Comparison of ENCODE assay signal across 13 cellular contexts in genomic region chr5:150147580-150148407, GRCh38. TPM values are rescaled to one million over a fixed set of nuclear protein-coding genes. Genes with fewer than 3 reads are reported as not detected.
A peak's percentile ranks its signal among the peaks of the same experiment; 100 is the strongest.
DNase-seq lines count a peak whose midpoint lies in the region; ATAC-seq and TF ChIP-seq lines count a peak whose summit lies in the region.
"Had no signal": no experiment of that assay in that cellular context is flagged by ENCODE, and none has a peak within 500 bp of the region (broad histone marks: within the 10 kb centered on the region; RNA-seq: fewer than 3 reads in every experiment).

No MANE protein-coding gene starts in this region.

- TF ChIP-seq CTCF in activated CD8-positive, alpha-beta T cell treated with anti-CD3 and anti-CD28 coated beads for 36 hours (IDR thresholded peaks at IDR 0.05): no peak
- TF ChIP-seq CTCF in neural progenitor cell (IDR thresholded peaks at IDR 0.05) (no peak), tibial nerve (IDR thresholded peaks at IDR 0.05) (no peak)

- no peak overlapping the region for H3K9ac ChIP-seq in neural progenitor cell

- TF ChIP-seq POLR2A in tibial nerve (IDR thresholded peaks at IDR 0.05): no peak

- WGBS in esophagus, 2 donors: 75 to 80% methylated on average over 15 of the region's 15 CpGs
- WGBS in tibial nerve, 2 donors: 48 to 53% methylated on average over 15 of the region's 15 CpGs

- H3K9me3 ChIP-seq in esophagus (ENCODE audit: control insufficient read depth in 2 of 2, insufficient read depth in 1 of 2, low read depth in 1 of 2, low read length in 1 of 2): no peaks in the 10 kb centered on the region
- no peaks in the 10 kb centered on the region for H3K9me3 ChIP-seq in neural progenitor cell (ENCODE audit: low read depth)
- H3K9me3 ChIP-seq in tibial nerve: no peaks in the 10 kb centered on the region
- H3K9me3 ChIP-seq: A549 had no signal

- no peaks in the 10 kb centered on the region for H3K27me3 ChIP-seq in esophagus (ENCODE audit: control insufficient read depth in 1 of 2, insufficient read depth in 2 of 2, low read length in 2 of 2)
- H3K27me3 ChIP-seq in neural progenitor cell: no peaks in the 10 kb centered on the region
- no peaks in the 10 kb centered on the region for H3K27me3 ChIP-seq in tibial nerve

- H3K4me1 ChIP-seq in esophagus (ENCODE audit: control insufficient read depth in 2 of 2, insufficient read depth in 2 of 2, low read length in 1 of 2): peaks cover 0 to 2% of the 10 kb centered on the region in 2 donors
- H3K4me1 ChIP-seq in neural progenitor cell: peaks cover 22% of the 10 kb centered on the region
- peaks cover 0 to 99% (median 82%) of the 10 kb centered on the region in 4 donors for H3K4me1 ChIP-seq in tibial nerve

- H3F3A ChIP-seq in neural progenitor cell (ENCODE audit: low read depth): no peaks in the 10 kb centered on the region

- H3K4me2 ChIP-seq in neural progenitor cell: no peak overlapping the region
- H3K4me2 ChIP-seq: A549 had no signal

- no peaks in the 10 kb centered on the region for H3K27me3 Mint-ChIP-seq in activated CD8-positive, alpha-beta T cell treated with anti-CD3 and anti-CD28 coated beads, Interleukin-2, amount 10 ng/mL, durations not matched to agents 7 days and 5 days (ENCODE audit: low read depth)
- no peaks in the 10 kb centered on the region for H3K27me3 Mint-ChIP-seq in activated CD8-positive, alpha-beta T cell treated with anti-CD3 and anti-CD28 coated beads for 36 hours
- peaks cover 8% of the 10 kb centered on the region for H3K27me3 Mint-ChIP-seq in neural progenitor cell (ENCODE audit: insufficient read depth, low read depth)

- H3K4me3 Mint-ChIP-seq in activated CD8-positive, alpha-beta T cell treated with anti-CD3 and anti-CD28 coated beads, Interleukin-2, amount 10 ng/mL, durations not matched to agents 7 days and 5 days: no peak overlapping the region
- H3K4me3 Mint-ChIP-seq in activated CD8-positive, alpha-beta T cell treated with anti-CD3 and anti-CD28 coated beads for 36 hours: no peak overlapping the region
- no peak overlapping the region for H3K4me3 Mint-ChIP-seq in neural progenitor cell

- peak in 1 of 2 donors; percentile 63 for TF ChIP-seq EP300 in tibial nerve (IDR thresholded peaks at IDR 0.05)

- no peak overlapping the region for H3K4me3 ChIP-seq in esophagus (ENCODE audit: low read depth in 1 of 2, low read length in 2 of 2)
- no peak overlapping the region for H3K4me3 ChIP-seq in neural progenitor cell
- H3K4me3 ChIP-seq in tibial nerve: peak overlapping the region in 1 of 4 donors; percentile 24
- H3K4me3 ChIP-seq: A549 had no signal

- no peak for ATAC-seq in activated CD8-positive, alpha-beta T cell treated with anti-CD3 and anti-CD28 coated beads, Interleukin-2, amount 10 ng/mL, durations not matched to agents 7 days and 5 days
- no peak for ATAC-seq in activated CD8-positive, alpha-beta T cell treated with anti-CD3 and anti-CD28 coated beads for 36 hours
- ATAC-seq in GM18907 (IDR thresholded peaks at IDR 0.05; ENCODE audit: unreplicated experiment) (no peak), GM21529 (IDR thresholded peaks at IDR 0.05; ENCODE audit: unreplicated experiment) (no peak)
- ATAC-seq: A549; activated naive CD4-positive, alpha-beta T cell treated with anti-CD3 and anti-CD28 coated beads, Interleukin-2, amount 50 U/mL, for 72 hours had no signal

- H3K4me1 Mint-ChIP-seq in activated CD8-positive, alpha-beta T cell treated with anti-CD3 and anti-CD28 coated beads, Interleukin-2, amount 10 ng/mL, durations not matched to agents 7 days and 5 days (ENCODE audit: low read depth): peaks cover 76% of the 10 kb centered on the region
- no peaks in the 10 kb centered on the region for H3K4me1 Mint-ChIP-seq in activated CD8-positive, alpha-beta T cell treated with anti-CD3 and anti-CD28 coated beads for 36 hours (ENCODE audit: low read depth)
- peaks cover 47% of the 10 kb centered on the region for H3K4me1 Mint-ChIP-seq in neural progenitor cell

- no peaks in the 10 kb centered on the region for H4K20me1 ChIP-seq in neural progenitor cell (ENCODE audit: low read depth)

- no peaks in the 10 kb centered on the region for H3K9me3 Mint-ChIP-seq in activated CD8-positive, alpha-beta T cell treated with anti-CD3 and anti-CD28 coated beads, Interleukin-2, amount 10 ng/mL, durations not matched to agents 7 days and 5 days (ENCODE audit: insufficient read depth)
- H3K9me3 Mint-ChIP-seq in activated CD8-positive, alpha-beta T cell treated with anti-CD3 and anti-CD28 coated beads for 36 hours: no peaks in the 10 kb centered on the region
- H3K9me3 Mint-ChIP-seq in neural progenitor cell: no peaks in the 10 kb centered on the region
- H3K9me3 Mint-ChIP-seq: activated naive CD4-positive, alpha-beta T cell treated with anti-CD3 and anti-CD28 coated beads, Interleukin-2, amount 50 U/mL, for 72 hours had no signal

- CTCF ChIA-PET in activated CD8-positive, alpha-beta T cell treated with anti-CD3 and anti-CD28 coated beads, Interleukin-2, amount 10 ng/mL, durations not matched to agents 7 days and 5 days (lab: Charles Lee): no interaction called here
- CTCF ChIA-PET in activated CD8-positive, alpha-beta T cell treated with anti-CD3 and anti-CD28 coated beads for 36 hours (lab: Charles Lee): no interaction called here

- POLR2A ChIA-PET in activated CD8-positive, alpha-beta T cell treated with anti-CD3 and anti-CD28 coated beads, Interleukin-2, amount 10 ng/mL, durations not matched to agents 7 days and 5 days (lab: Charles Lee): interaction anchor here (1.3 kb wide), 1 partner anchor 209 kb away, joined by 3 read pairs; no protein-coding TSS in a partner anchor
- POLR2A ChIA-PET in activated CD8-positive, alpha-beta T cell treated with anti-CD3 and anti-CD28 coated beads for 36 hours (lab: Charles Lee): no interaction called here

- H3K79me2 ChIP-seq in neural progenitor cell (ENCODE audit: low read depth): no peaks in the 10 kb centered on the region

- peak overlapping the region; percentile 22 to 36 for H3K27ac ChIP-seq in esophagus (ENCODE audit: low read depth in 2 of 2, low read length in 1 of 2)
- no peak overlapping the region for H3K27ac ChIP-seq in neural progenitor cell
- H3K27ac ChIP-seq in tibial nerve: peak overlapping the region; percentile 60 to 99 (median 90)

- H3K27ac Mint-ChIP-seq in activated CD8-positive, alpha-beta T cell treated with anti-CD3 and anti-CD28 coated beads, Interleukin-2, amount 10 ng/mL, durations not matched to agents 7 days and 5 days: peak overlapping the region; percentile 98
- no peak overlapping the region for H3K27ac Mint-ChIP-seq in activated CD8-positive, alpha-beta T cell treated with anti-CD3 and anti-CD28 coated beads for 36 hours
- peak overlapping the region; percentile 84 for H3K27ac Mint-ChIP-seq in neural progenitor cell
- H3K27ac Mint-ChIP-seq: activated naive CD4-positive, alpha-beta T cell treated with anti-CD3 and anti-CD28 coated beads, Interleukin-2, amount 50 U/mL, for 72 hours had no signal

- H2AFZ ChIP-seq in neural progenitor cell (replicated peaks): no peak overlapping the region

- H3K36me3 ChIP-seq in esophagus (ENCODE audit: control insufficient read depth in 2 of 2, insufficient read depth in 2 of 2, low read length in 1 of 2) (no peaks in the 10 kb centered on the region), neural progenitor cell (no peaks in the 10 kb centered on the region), tibial nerve (peaks cover 0 to 3% (median 0%) of the 10 kb centered on the region in 3 donors)

- peaks cover 37% of the 10 kb centered on the region for H3K36me3 Mint-ChIP-seq in activated CD8-positive, alpha-beta T cell treated with anti-CD3 and anti-CD28 coated beads, Interleukin-2, amount 10 ng/mL, durations not matched to agents 7 days and 5 days (ENCODE audit: low read depth)
- H3K36me3 Mint-ChIP-seq in activated CD8-positive, alpha-beta T cell treated with anti-CD3 and anti-CD28 coated beads for 36 hours (ENCODE audit: low read depth): no peaks in the 10 kb centered on the region
- H3K36me3 Mint-ChIP-seq in neural progenitor cell: peaks cover 2% of the 10 kb centered on the region
- H3K36me3 Mint-ChIP-seq: activated naive CD4-positive, alpha-beta T cell treated with anti-CD3 and anti-CD28 coated beads, Interleukin-2, amount 50 U/mL, for 72 hours had no signal

- no peak for DNase-seq in activated CD8-positive, alpha-beta T cell treated with anti-CD3 and anti-CD28 coated beads, Interleukin-2, amount 10 ng/mL, durations not matched to agents 7 days and 5 days
- no peak for DNase-seq in activated CD8-positive, alpha-beta T cell treated with anti-CD3 and anti-CD28 coated beads for 36 hours
- DNase-seq in neural progenitor cell (ENCODE audit: low spot score) (no peak), tibial nerve (ENCODE audit: low spot score in 2 of 2) (no peak), NCI-H1694 (lab: John Stamatoyannopoulos, UW) (no peak)
- DNase-seq: cortex of kidney, Karpas-422, NCI-H82 had no signal

- intact Hi-C loops in activated CD8-positive, alpha-beta T cell treated with anti-CD3 and anti-CD28 coated beads for 36 hours (cut with micrococcal nuclease): no loop called here

RNA-seq across cellular contexts. Expression of gene PDGFRB, which starts 7.9 kb away (rescaled TPM):
- 10 to 100 TPM; 47.0 to 49.0 TPM for total RNA-seq in activated CD8-positive, alpha-beta T cell treated with anti-CD3 and anti-CD28 coated beads, Interleukin-2, amount 10 ng/mL, durations not matched to agents 7 days and 5 days
- total RNA-seq in activated CD8-positive, alpha-beta T cell treated with anti-CD3 and anti-CD28 coated beads for 36 hours: under 1 TPM; 0.58 to 0.74 TPM
- polyA plus RNA-seq in esophagus: 1 to 10 TPM; 7.9 to 9.6 TPM
- 8.9 and 16.6 TPM in 2 replicates for total RNA-seq in neural progenitor cell (ENCODE audit: low replicate concordance)
- 100 to 1,000 TPM; 171 to 354 (median 217) TPM for total RNA-seq in tibial nerve

RNA-seq across cellular contexts. Expression of gene CDX1, which starts 18.8 kb away (rescaled TPM):
- not detected for total RNA-seq in activated CD8-positive, alpha-beta T cell treated with anti-CD3 and anti-CD28 coated beads, Interleukin-2, amount 10 ng/mL, durations not matched to agents 7 days and 5 days
- not detected for total RNA-seq in activated CD8-positive, alpha-beta T cell treated with anti-CD3 and anti-CD28 coated beads for 36 hours
- polyA plus RNA-seq in esophagus: under 1 TPM in 1 of 2 donors, not detected in 1; 0.08 TPM
- total RNA-seq in neural progenitor cell (ENCODE audit: low replicate concordance): not detected in 2 replicates
- total RNA-seq in tibial nerve: 1 to 10 TPM in 1 of 4 donors, under 1 TPM in 1, not detected in 2; 0.22 to 2.5 TPM
- total RNA-seq: activated naive CD4-positive, alpha-beta T cell treated with anti-CD3 and anti-CD28 coated beads, Interleukin-2, amount 50 U/mL, for 72 hours had no signal
- polyA plus RNA-seq: A549 had no signal

RNA-seq across cellular contexts. Expression of gene SLC6A7, which starts 42.1 kb away (rescaled TPM):
- not detected for total RNA-seq in activated CD8-positive, alpha-beta T cell treated with anti-CD3 and anti-CD28 coated beads, Interleukin-2, amount 10 ng/mL, durations not matched to agents 7 days and 5 days
- total RNA-seq in activated CD8-positive, alpha-beta T cell treated with anti-CD3 and anti-CD28 coated beads for 36 hours: not detected
- not detected for polyA plus RNA-seq in esophagus
- total RNA-seq in neural progenitor cell (ENCODE audit: low replicate concordance) (not detected in 2 replicates), tibial nerve (not detected)
- total RNA-seq: activated naive CD4-positive, alpha-beta T cell treated with anti-CD3 and anti-CD28 coated beads, Interleukin-2, amount 50 U/mL, for 72 hours had no signal
- polyA plus RNA-seq: A549 had no signal
